In the genomic region with DNA sequence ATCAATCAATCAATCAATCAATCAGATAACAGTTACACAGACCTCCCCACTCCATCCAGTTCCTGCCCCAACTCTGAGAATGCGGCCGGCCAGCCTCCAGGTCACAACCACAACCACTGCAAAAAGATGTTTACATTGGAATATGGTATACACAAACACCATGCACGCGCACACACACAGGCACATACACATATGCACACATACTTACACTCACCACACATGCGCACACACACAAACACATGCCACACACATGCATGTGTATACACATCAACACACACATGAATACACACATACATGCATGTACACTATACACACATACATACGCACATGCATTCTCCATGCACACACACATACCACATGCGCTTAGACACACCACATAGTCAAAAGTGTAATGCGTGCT, we compare ENCODE assay signal across 15 cellular contexts.
DNase-seq lines count a peak whose midpoint lies in the region; ATAC-seq, FAIRE-seq and TF ChIP-seq lines count a peak whose summit lies in the region.
"Had no signal": no experiment of that assay in that cellular context is flagged by ENCODE, and none has a peak within 500 bp of the region (broad histone marks: within the 10 kb centered on the region; RNA-seq: fewer than 3 reads in every experiment).

No MANE protein-coding gene starts in this region.

- no peak for FAIRE-seq in frontal cortex (lab: Jason Lieb, UNC)

- no peaks in the 10 kb centered on the region for H3K36me3 Mint-ChIP-seq in activated CD8-positive, alpha-beta memory T cell treated with anti-CD3 and anti-CD28 coated beads, Interleukin-2, amount 10 ng/mL, durations not matched to agents 7 days and 5 days
- H3K36me3 Mint-ChIP-seq in osteocyte (ENCODE audit: unreplicated experiment) = no peaks in the 10 kb centered on the region
- H3K36me3 Mint-ChIP-seq: CD14-positive monocyte; CD4-positive, alpha-beta memory T cell had no signal

- no peaks in the 10 kb centered on the region for H3K9me3 Mint-ChIP-seq in activated CD8-positive, alpha-beta memory T cell treated with anti-CD3 and anti-CD28 coated beads, Interleukin-2, amount 10 ng/mL, durations not matched to agents 7 days and 5 days (ENCODE audit: low read depth)
- no peaks in the 10 kb centered on the region for H3K9me3 Mint-ChIP-seq in osteocyte (ENCODE audit: unreplicated experiment)

- peaks cover 8% of the 10 kb centered on the region for H3K4me1 Mint-ChIP-seq in activated CD8-positive, alpha-beta memory T cell treated with anti-CD3 and anti-CD28 coated beads, Interleukin-2, amount 10 ng/mL, durations not matched to agents 7 days and 5 days
- H3K4me1 Mint-ChIP-seq in osteocyte (ENCODE audit: unreplicated experiment) = peaks cover 11% of the 10 kb centered on the region

- CTCF ChIA-PET in activated CD8-positive, alpha-beta memory T cell treated with anti-CD3 and anti-CD28 coated beads, Interleukin-2, amount 10 ng/mL, durations not matched to agents 7 days and 5 days (lab: Charles Lee) = no interaction called here

- H3K27ac ChIP-seq in coronary artery = no peak overlapping the region
- H3K27ac ChIP-seq: BLaER1 had no signal

- peaks cover 29% of the 10 kb centered on the region for H3K27me3 Mint-ChIP-seq in activated CD8-positive, alpha-beta memory T cell treated with anti-CD3 and anti-CD28 coated beads, Interleukin-2, amount 10 ng/mL, durations not matched to agents 7 days and 5 days
- H3K27me3 Mint-ChIP-seq in osteocyte (ENCODE audit: unreplicated experiment) = no peaks in the 10 kb centered on the region

- TF ChIP-seq CTCF in coronary artery (IDR thresholded peaks at IDR 0.05) (no peak), osteocyte (IDR thresholded peaks at IDR 0.05) (no peak)

- peak; percentile 16 for DNase-seq in activated CD8-positive, alpha-beta memory T cell treated with anti-CD3 and anti-CD28 coated beads, Interleukin-2, amount 10 ng/mL, durations not matched to agents 7 days and 5 days
- no peak for DNase-seq in activated CD8-positive, alpha-beta memory T cell treated with anti-CD3 and anti-CD28 coated beads, Interleukin-2, amount 50 U/mL, for 48 hours
- peak; percentile 28 for DNase-seq in coronary artery (ENCODE audit: low spot score)
- peak; percentile 68 for DNase-seq in osteocyte (ENCODE audit: extremely low spot score, unreplicated experiment)
- no peak for DNase-seq in frontal cortex (ENCODE audit: low spot score in 2 of 2)
- no peak for DNase-seq in activated CD4-positive, alpha-beta T cell treated with anti-CD3 and anti-CD28 coated beads for 48 hours
- no peak for DNase-seq in activated T-cell treated with anti-CD3 and anti-CD28 coated beads for 4 hours
- DNase-seq: 8988T; CD4-positive, alpha-beta memory T cell; DMS79 treated with DMSO at 0.1 percent for 48 hours; GF-D8; GOT3 had no signal

- H3K4me3 ChIP-seq in coronary artery = no peak overlapping the region
- H3K4me3 ChIP-seq: BLaER1, HAP-1 had no signal

- ATAC-seq in activated CD8-positive, alpha-beta memory T cell treated with anti-CD3 and anti-CD28 coated beads, Interleukin-2, amount 10 ng/mL, durations not matched to agents 7 days and 5 days = no peak

- H3K4me3 Mint-ChIP-seq in activated CD8-positive, alpha-beta memory T cell treated with anti-CD3 and anti-CD28 coated beads, Interleukin-2, amount 10 ng/mL, durations not matched to agents 7 days and 5 days = no peak overlapping the region
- H3K4me3 Mint-ChIP-seq in osteocyte (ENCODE audit: unreplicated experiment) = no peak overlapping the region
- H3K4me3 Mint-ChIP-seq: CD14-positive monocyte; CD4-positive, alpha-beta memory T cell had no signal

- H3K27ac Mint-ChIP-seq in activated CD8-positive, alpha-beta memory T cell treated with anti-CD3 and anti-CD28 coated beads, Interleukin-2, amount 10 ng/mL, durations not matched to agents 7 days and 5 days = no peak overlapping the region
- H3K27ac Mint-ChIP-seq in osteocyte (ENCODE audit: unreplicated experiment) = no peak overlapping the region
- H3K27ac Mint-ChIP-seq: CD14-positive monocyte; CD4-positive, alpha-beta memory T cell had no signal

Comparison
In these comparisons a context has a peak if more than half of its experiments do, and no peak if none do; other contexts are left out.
1. DNase-seq: peak in activated CD8-positive, alpha-beta memory T cell treated with anti-CD3 and anti-CD28 coated beads, Interleukin-2, amount 10 ng/mL, durations not matched to agents 7 days and 5 days (single experiment), coronary artery (single experiment) and osteocyte (single experiment); none in activated CD8-positive, alpha-beta memory T cell treated with anti-CD3 and anti-CD28 coated beads, Interleukin-2, amount 50 U/mL, for 48 hours (single experiment), frontal cortex (0 of 2), activated CD4-positive, alpha-beta T cell treated with anti-CD3 and anti-CD28 coated beads for 48 hours (single experiment) and activated T-cell treated with anti-CD3 and anti-CD28 coated beads for 4 hours (single experiment).